8 cellular contexts compared by ENCODE assay signal in the genomic region with DNA sequence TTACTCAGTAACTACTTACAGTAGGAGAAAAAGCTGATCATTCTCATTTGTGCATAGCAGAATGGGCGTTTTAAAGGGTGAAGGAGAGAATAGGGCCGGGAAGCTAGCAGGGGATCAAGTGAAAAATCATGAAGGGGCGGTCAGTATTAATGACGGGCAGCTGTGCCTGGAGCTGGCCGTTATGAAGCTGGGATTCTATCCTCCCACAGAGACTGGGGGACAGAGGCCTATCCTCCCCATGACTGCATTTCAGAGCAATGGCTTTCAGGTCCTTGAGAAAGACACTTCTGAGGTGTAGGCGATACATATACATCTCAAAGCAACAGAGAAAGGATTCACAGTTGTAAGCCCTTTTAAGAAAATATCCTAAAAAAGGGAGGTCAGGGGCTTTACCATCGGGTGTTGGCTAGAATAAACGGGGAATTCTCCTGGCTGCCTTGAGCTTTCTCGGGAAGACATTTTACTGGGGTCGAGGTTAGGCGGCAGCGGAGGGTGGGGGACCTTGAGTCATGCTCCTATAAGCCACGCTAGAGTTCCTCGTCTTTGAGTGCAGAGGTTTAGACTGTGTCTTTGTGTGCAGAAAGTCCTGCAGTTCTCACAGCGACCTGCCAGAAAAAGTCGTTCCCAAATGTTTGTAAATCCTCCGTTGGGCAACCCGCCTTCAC. TPM values are rescaled to one million over a fixed set of nuclear protein-coding genes. Genes with fewer than 3 reads are reported as not detected.
A peak's percentile ranks its signal among the peaks of the same experiment; 100 is the strongest.
DNase-seq lines count a peak whose midpoint lies in the region; ATAC-seq and TF ChIP-seq lines count a peak whose summit lies in the region.

No MANE protein-coding gene starts in this region.

- H3K4me1 ChIP-seq in GM23338 (ENCODE audit: insufficient read depth): peaks cover 23% of the 10 kb centered on the region
- H3K4me1 ChIP-seq in iPS DF 6.9 (ENCODE audit: control insufficient read depth, insufficient read depth, low read length): no peaks in the 10 kb centered on the region; the same call in 1 of the 2 replicates
- H3K4me1 ChIP-seq in smooth muscle cell (ENCODE audit: low read depth): peaks cover 12% of the 10 kb centered on the region
- peaks cover 4% of the 10 kb centered on the region for H3K4me1 ChIP-seq in CD8-positive, alpha-beta memory T cell (ENCODE audit: insufficient read depth, low read length)

- H3K4me3 Mint-ChIP-seq in GM23338 (peak overlapping the region; percentile 87), T-helper 17 cell (peak overlapping the region; percentile 69)
- H3K4me3 Mint-ChIP-seq in CD8-positive, alpha-beta memory T cell: peak overlapping the region in 2 of 7 donors; percentile 31 to 42

- DNase-seq in GM23338 (ENCODE audit: low spot score): peak; percentile 42
- DNase-seq in T-helper 17 cell: no peak
- DNase-seq in iPS DF 6.9 (ENCODE audit: low read depth, low spot score): peak; percentile 4
- no peak for DNase-seq in smooth muscle cell (lab: John Stamatoyannopoulos, UW; ENCODE audit: unreplicated experiment)
- DNase-seq in OCI-M2 (lab: John Stamatoyannopoulos, UW; ENCODE audit: unreplicated experiment): no peak
- no peak for DNase-seq in CD8-positive, alpha-beta memory T cell
- no peak for DNase-seq in NCI-H226

- H3K27ac Mint-ChIP-seq in GM23338: peak overlapping the region; percentile 85
- no peak overlapping the region for H3K27ac Mint-ChIP-seq in T-helper 17 cell
- H3K27ac Mint-ChIP-seq in CD8-positive, alpha-beta memory T cell: no peak overlapping the region

- no peak overlapping the region for H3K27ac ChIP-seq in GM23338 (ENCODE audit: low read depth)
- H3K27ac ChIP-seq in iPS DF 6.9 (ENCODE audit: low read length): no peak overlapping the region
- H3K27ac ChIP-seq in smooth muscle cell (ENCODE audit: low read depth): peak overlapping the region; percentile 20
- no peak overlapping the region for H3K27ac ChIP-seq in CD8-positive, alpha-beta memory T cell (ENCODE audit: low read depth, low read length)

- H3K36me3 Mint-ChIP-seq in GM23338 (ENCODE audit: low read depth): no peaks in the 10 kb centered on the region; the same call in 2 of the 3 replicates
- H3K36me3 Mint-ChIP-seq in T-helper 17 cell (ENCODE audit: low read depth): no peaks in the 10 kb centered on the region
- H3K36me3 Mint-ChIP-seq in CD8-positive, alpha-beta memory T cell: no peaks in the 10 kb centered on the region

- H3K9me2 ChIP-seq in GM23338 (ENCODE audit: insufficient read depth): no peaks in the 10 kb centered on the region

- peaks cover 25% of the 10 kb centered on the region for H3K27me3 Mint-ChIP-seq in GM23338 (ENCODE audit: insufficient read depth, low read depth, poor library complexity)
- H3K27me3 Mint-ChIP-seq in T-helper 17 cell: peaks cover 78% of the 10 kb centered on the region
- peaks cover 22 to 82% of the 10 kb centered on the region in 2 donors for H3K27me3 Mint-ChIP-seq in CD8-positive, alpha-beta memory T cell

- CTCF ChIA-PET in CD8-positive, alpha-beta memory T cell (lab: Charles Lee): no interaction called here

- no CpG with 5 or more reads among the region's 18 CpGs for WGBS in iPS DF 6.9 (ENCODE audit: insufficient coverage, insufficient read length)
- WGBS in smooth muscle cell (ENCODE audit: low lambda C conversion rate): 20% methylated on average over 18 of the region's 18 CpGs

- H3K79me2 ChIP-seq in GM23338 (replicated peaks; ENCODE audit: insufficient read depth) (peaks cover 15% of the 10 kb centered on the region), smooth muscle cell (ENCODE audit: low read depth) (no peaks in the 10 kb centered on the region)

- H3K4me3 ChIP-seq in GM23338 (peak overlapping the region; percentile 62), iPS DF 6.9 (ENCODE audit: low read length) (peak overlapping the region; percentile 52; the same call in 1 of the 2 replicates), smooth muscle cell (peak overlapping the region; percentile 80)
- H3K4me3 ChIP-seq in CD8-positive, alpha-beta memory T cell (ENCODE audit: low read length): no peak overlapping the region

- peak overlapping the region; percentile 84 for H3K4me2 ChIP-seq in GM23338
- peak overlapping the region; percentile 92 for H3K4me2 ChIP-seq in smooth muscle cell

- H3K9me3 ChIP-seq in T-helper 17 cell (ENCODE audit: control insufficient read depth, low read length, poor library complexity, severe bottlenecking): no peaks in the 10 kb centered on the region
- H3K9me3 ChIP-seq in iPS DF 6.9 (ENCODE audit: control insufficient read depth, insufficient read depth, low read length): no peaks in the 10 kb centered on the region
- no peaks in the 10 kb centered on the region for H3K9me3 ChIP-seq in smooth muscle cell (replicated peaks; ENCODE audit: low read depth)
- H3K9me3 ChIP-seq in CD8-positive, alpha-beta memory T cell (ENCODE audit: low read length): no peaks in the 10 kb centered on the region

- no peaks in the 10 kb centered on the region for H3K36me3 ChIP-seq in GM23338 (ENCODE audit: insufficient read depth)
- no peaks in the 10 kb centered on the region for H3K36me3 ChIP-seq in iPS DF 6.9 (ENCODE audit: control insufficient read depth, insufficient read depth, low read length)
- no peaks in the 10 kb centered on the region for H3K36me3 ChIP-seq in smooth muscle cell (ENCODE audit: low read depth)
- no peaks in the 10 kb centered on the region for H3K36me3 ChIP-seq in CD8-positive, alpha-beta memory T cell (ENCODE audit: insufficient read depth, low read length)

- peak overlapping the region; percentile 89 for H2AFZ ChIP-seq in GM23338
- H2AFZ ChIP-seq in smooth muscle cell (ENCODE audit: low read depth): peak overlapping the region; percentile 97

- H3K4me1 Mint-ChIP-seq in GM23338: peaks cover 46% of the 10 kb centered on the region
- H3K4me1 Mint-ChIP-seq in T-helper 17 cell: peaks cover 13% of the 10 kb centered on the region
- peaks cover 3 to 15% (median 13%) of the 10 kb centered on the region in 3 donors for H3K4me1 Mint-ChIP-seq in CD8-positive, alpha-beta memory T cell

- POLR2A ChIA-PET in CD8-positive, alpha-beta memory T cell (lab: Charles Lee): no interaction called here

- TF ChIP-seq CTCF in GM23338 (conservative IDR thresholded peaks at IDR 0.05; ENCODE audit: low read depth in 2 of 2) (no peak), smooth muscle cell (IDR thresholded peaks at IDR 0.05; ENCODE audit: borderline replicate concordance, insufficient read depth, poor library complexity, severe bottlenecking) (no peak)

- H4K20me1 ChIP-seq in GM23338 (replicated peaks; ENCODE audit: insufficient read depth) (peaks cover 13% of the 10 kb centered on the region), smooth muscle cell (ENCODE audit: low read depth) (no peaks in the 10 kb centered on the region)

- H3F3A ChIP-seq in GM23338 (replicated peaks; ENCODE audit: low read depth) (no peaks in the 10 kb centered on the region), smooth muscle cell (ENCODE audit: low read depth) (no peaks in the 10 kb centered on the region)

- H3K9ac ChIP-seq in smooth muscle cell (ENCODE audit: low read depth): no peak overlapping the region

- peaks cover 41% of the 10 kb centered on the region for H3K27me3 ChIP-seq in GM23338 (ENCODE audit: insufficient read depth)
- H3K27me3 ChIP-seq in iPS DF 6.9 (ENCODE audit: control insufficient read depth, insufficient read depth, low read length): no peaks in the 10 kb centered on the region; the same call in 1 of the 2 replicates
- no peaks in the 10 kb centered on the region for H3K27me3 ChIP-seq in smooth muscle cell (ENCODE audit: low read depth)
- peaks cover 14% of the 10 kb centered on the region for H3K27me3 ChIP-seq in CD8-positive, alpha-beta memory T cell (ENCODE audit: insufficient read depth, low read length, poor library complexity, severe bottlenecking)

- ATAC-seq in GM23338 (peak; percentile 16), T-helper 17 cell (no peak), HG02870 (IDR thresholded peaks at IDR 0.05; ENCODE audit: unreplicated experiment) (no peak)

- H3K9me3 Mint-ChIP-seq in GM23338: no peaks in the 10 kb centered on the region
- no peaks in the 10 kb centered on the region for H3K9me3 Mint-ChIP-seq in CD8-positive, alpha-beta memory T cell

RNA-seq across cellular contexts. Expression of gene MTARC2, which starts 0.6 kb away (rescaled TPM):
- total RNA-seq in GM23338 (2014; rRNA removed; shearing (Covaris generic)): 4.1 and 4.3 TPM in 2 replicates
- polyA plus RNA-seq in GM23338 (2016; fragmentation: Nextera tagmentation; extraction: Ambion mirVana) (7.7 and 8.0 TPM in 2 replicates), smooth muscle cell (4.7 and 6.1 TPM in 2 replicates)
- total RNA-seq in T-helper 17 cell (under 1 TPM in 1 of 2 donors, not detected in 1; 0.72 TPM), smooth muscle cell (7.6 and 13.0 TPM in 2 replicates)
- not detected for total RNA-seq in CD8-positive, alpha-beta memory T cell
- polyA plus RNA-seq in CD8-positive, alpha-beta memory T cell: not detected

RNA-seq across cellular contexts. Expression of gene MTARC1, which starts 39.2 kb away (rescaled TPM):
- total RNA-seq in GM23338 (2014; rRNA removed; shearing (Covaris generic)): 29.7 and 33.9 TPM in 2 replicates
- polyA plus RNA-seq in GM23338 (2016; fragmentation: Nextera tagmentation; extraction: Ambion mirVana) (33.2 and 34.6 TPM in 2 replicates), smooth muscle cell (0.28 and 0.83 TPM in 2 replicates)
- total RNA-seq in T-helper 17 cell (under 1 TPM in 1 of 2 donors, not detected in 1; 0.75 TPM), smooth muscle cell (0.18 and 2.3 TPM in 2 replicates)
- total RNA-seq in CD8-positive, alpha-beta memory T cell: not detected
- polyA plus RNA-seq in CD8-positive, alpha-beta memory T cell: not detected

RNA-seq across cellular contexts. Expression of gene C1orf115, which starts 57.4 kb away (rescaled TPM):
- total RNA-seq in GM23338 (2014; rRNA removed; shearing (Covaris generic)): 6.0 and 6.1 TPM in 2 replicates
- polyA plus RNA-seq in GM23338 (2016; fragmentation: Nextera tagmentation; extraction: Ambion mirVana) (2.5 and 2.9 TPM in 2 replicates), smooth muscle cell (0.05 and 1.3 TPM in 2 replicates)
- total RNA-seq in T-helper 17 cell (1 to 10 TPM in 1 of 2 donors, under 1 TPM in 1; 0.50 to 2.1 TPM), smooth muscle cell (0.22 and 1.2 TPM in 2 replicates)
- total RNA-seq in CD8-positive, alpha-beta memory T cell: under 1 TPM; 0.16 to 0.18 TPM
- polyA plus RNA-seq in CD8-positive, alpha-beta memory T cell: 1.4 TPM

Comparison
In these comparisons a context has a peak if more than half of its experiments do, and no peak if none do; other contexts are left out.
1. DNase-seq: peak in GM23338 (single experiment) and iPS DF 6.9 (single experiment); none in T-helper 17 cell (0 of 3), smooth muscle cell (single experiment), OCI-M2 (single experiment), CD8-positive, alpha-beta memory T cell (0 of 5) and NCI-H226 (single experiment).